2 cellular contexts compared by ENCODE assay signal in the genomic region with DNA sequence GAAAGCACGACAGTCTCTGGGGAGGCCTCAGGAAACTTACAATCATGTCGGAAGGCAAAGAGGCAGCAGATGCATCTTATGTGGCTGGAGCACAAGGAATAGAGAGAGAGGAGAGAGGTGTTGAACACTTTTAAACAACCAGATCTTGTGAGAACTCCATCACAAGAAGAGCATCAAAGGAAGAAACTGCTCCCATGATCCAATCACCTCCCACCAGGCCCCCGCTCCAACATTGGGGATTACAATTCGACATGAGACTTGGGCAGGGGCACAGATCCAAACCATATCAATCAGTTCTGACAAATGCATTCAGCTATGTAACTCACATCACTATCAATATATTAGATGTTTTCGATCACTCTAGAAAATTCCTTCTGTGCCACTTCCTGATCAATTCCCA.
TF ChIP-seq lines count a peak whose summit lies in the region.

No MANE protein-coding gene starts in this region.

TF ChIP-seq in SK-N-SH, 30 proteins besides CTCF, POLR2A, EP300 and RAD21:
- TF ChIP-seq MXI1 (IDR thresholded peaks at IDR 0.05; ENCODE audit: low read depth, low read length) (no peak), CHD2 (IDR thresholded peaks at IDR 0.05; ENCODE audit: low read length, partially characterized antibody) (no peak), POLR2AphosphoS5 (IDR thresholded peaks at IDR 0.05; ENCODE audit: low read depth, low read length) (no peak), IRF3 (IDR thresholded peaks at IDR 0.05; ENCODE audit: low read depth, low read length) (no peak), TCF12 (IDR thresholded peaks at IDR 0.05) (no peak), GATA2 (CRISPR knock-in tag; IDR thresholded peaks at IDR 0.05) (no peak), RCOR1 (IDR thresholded peaks at IDR 0.05; ENCODE audit: low read length) (no peak), FOXM1 (IDR thresholded peaks at IDR 0.05; ENCODE audit: low read depth) (no peak), PBX3 (IDR thresholded peaks at IDR 0.05) (no peak), REST (IDR thresholded peaks at IDR 0.05; ENCODE audit: low read depth, low read length) (no peak), FOXJ3 (CRISPR knock-in tag; IDR thresholded peaks at IDR 0.05) (no peak), NRF1 (IDR thresholded peaks at IDR 0.05; ENCODE audit: low read depth, low read length) (no peak), YY1 (IDR thresholded peaks at IDR 0.05; ENCODE audit: low read depth) (no peak), ZBTB33 (IDR thresholded peaks at IDR 0.05; ENCODE audit: borderline replicate concordance, low read depth) (no peak)
- TF ChIP-seq, protein P1, sequence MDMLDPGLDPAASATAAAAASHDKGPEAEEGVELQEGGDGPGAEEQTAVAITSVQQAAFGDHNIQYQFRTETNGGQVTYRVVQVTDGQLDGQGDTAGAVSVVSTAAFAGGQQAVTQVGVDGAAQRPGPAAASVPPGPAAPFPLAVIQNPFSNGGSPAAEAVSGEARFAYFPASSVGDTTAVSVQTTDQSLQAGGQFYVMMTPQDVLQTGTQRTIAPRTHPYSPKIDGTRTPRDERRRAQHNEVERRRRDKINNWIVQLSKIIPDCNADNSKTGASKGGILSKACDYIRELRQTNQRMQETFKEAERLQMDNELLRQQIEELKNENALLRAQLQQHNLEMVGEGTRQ (IDR thresholded peaks at IDR 0.05; ENCODE audit: borderline replicate concordance, low read depth, low read length) = no peak

TF ChIP-seq in SK-N-SH treated with all-trans-retinoic acid at 6 μM for 48 hours, 23 proteins besides CTCF, POLR2A, EP300 and RAD21:
- TF ChIP-seq SNAI2 (CRISPR knock-in tag; IDR thresholded peaks at IDR 0.05) (no peak), GLIS3 (CRISPR knock-in tag; IDR thresholded peaks at IDR 0.05) (no peak), PPARA (CRISPR knock-in tag; IDR thresholded peaks at IDR 0.05; ENCODE audit: borderline replicate concordance) (no peak), ZFP3 (CRISPR knock-in tag; IDR thresholded peaks at IDR 0.05) (no peak), ISL1 (CRISPR knock-in tag; IDR thresholded peaks at IDR 0.05) (no peak), ESRRG (CRISPR knock-in tag; IDR thresholded peaks at IDR 0.05) (no peak), TOX (CRISPR knock-in tag; IDR thresholded peaks at IDR 0.05; ENCODE audit: borderline replicate concordance) (no peak), ZNF8 (CRISPR knock-in tag; IDR thresholded peaks at IDR 0.05) (no peak)
- TF ChIP-seq, protein P2, sequence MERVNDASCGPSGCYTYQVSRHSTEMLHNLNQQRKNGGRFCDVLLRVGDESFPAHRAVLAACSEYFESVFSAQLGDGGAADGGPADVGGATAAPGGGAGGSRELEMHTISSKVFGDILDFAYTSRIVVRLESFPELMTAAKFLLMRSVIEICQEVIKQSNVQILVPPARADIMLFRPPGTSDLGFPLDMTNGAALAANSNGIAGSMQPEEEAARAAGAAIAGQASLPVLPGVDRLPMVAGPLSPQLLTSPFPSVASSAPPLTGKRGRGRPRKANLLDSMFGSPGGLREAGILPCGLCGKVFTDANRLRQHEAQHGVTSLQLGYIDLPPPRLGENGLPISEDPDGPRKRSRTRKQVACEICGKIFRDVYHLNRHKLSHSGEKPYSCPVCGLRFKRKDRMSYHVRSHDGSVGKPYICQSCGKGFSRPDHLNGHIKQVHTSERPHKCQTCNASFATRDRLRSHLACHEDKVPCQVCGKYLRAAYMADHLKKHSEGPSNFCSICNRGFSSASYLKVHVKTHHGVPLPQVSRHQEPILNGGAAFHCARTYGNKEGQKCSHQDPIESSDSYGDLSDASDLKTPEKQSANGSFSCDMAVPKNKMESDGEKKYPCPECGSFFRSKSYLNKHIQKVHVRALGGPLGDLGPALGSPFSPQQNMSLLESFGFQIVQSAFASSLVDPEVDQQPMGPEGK (CRISPR knock-in tag; IDR thresholded peaks at IDR 0.05; ENCODE audit: borderline replicate concordance) = no peak
- TF ChIP-seq, protein P3, sequence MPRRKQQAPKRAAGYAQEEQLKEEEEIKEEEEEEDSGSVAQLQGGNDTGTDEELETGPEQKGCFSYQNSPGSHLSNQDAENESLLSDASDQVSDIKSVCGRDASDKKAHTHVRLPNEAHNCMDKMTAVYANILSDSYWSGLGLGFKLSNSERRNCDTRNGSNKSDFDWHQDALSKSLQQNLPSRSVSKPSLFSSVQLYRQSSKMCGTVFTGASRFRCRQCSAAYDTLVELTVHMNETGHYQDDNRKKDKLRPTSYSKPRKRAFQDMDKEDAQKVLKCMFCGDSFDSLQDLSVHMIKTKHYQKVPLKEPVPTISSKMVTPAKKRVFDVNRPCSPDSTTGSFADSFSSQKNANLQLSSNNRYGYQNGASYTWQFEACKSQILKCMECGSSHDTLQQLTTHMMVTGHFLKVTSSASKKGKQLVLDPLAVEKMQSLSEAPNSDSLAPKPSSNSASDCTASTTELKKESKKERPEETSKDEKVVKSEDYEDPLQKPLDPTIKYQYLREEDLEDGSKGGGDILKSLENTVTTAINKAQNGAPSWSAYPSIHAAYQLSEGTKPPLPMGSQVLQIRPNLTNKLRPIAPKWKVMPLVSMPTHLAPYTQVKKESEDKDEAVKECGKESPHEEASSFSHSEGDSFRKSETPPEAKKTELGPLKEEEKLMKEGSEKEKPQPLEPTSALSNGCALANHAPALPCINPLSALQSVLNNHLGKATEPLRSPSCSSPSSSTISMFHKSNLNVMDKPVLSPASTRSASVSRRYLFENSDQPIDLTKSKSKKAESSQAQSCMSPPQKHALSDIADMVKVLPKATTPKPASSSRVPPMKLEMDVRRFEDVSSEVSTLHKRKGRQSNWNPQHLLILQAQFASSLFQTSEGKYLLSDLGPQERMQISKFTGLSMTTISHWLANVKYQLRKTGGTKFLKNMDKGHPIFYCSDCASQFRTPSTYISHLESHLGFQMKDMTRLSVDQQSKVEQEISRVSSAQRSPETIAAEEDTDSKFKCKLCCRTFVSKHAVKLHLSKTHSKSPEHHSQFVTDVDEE (CRISPR knock-in tag; IDR thresholded peaks at IDR 0.05) = no peak
